Comparison of ENCODE assay signal across 8 cellular contexts in the genomic region with DNA sequence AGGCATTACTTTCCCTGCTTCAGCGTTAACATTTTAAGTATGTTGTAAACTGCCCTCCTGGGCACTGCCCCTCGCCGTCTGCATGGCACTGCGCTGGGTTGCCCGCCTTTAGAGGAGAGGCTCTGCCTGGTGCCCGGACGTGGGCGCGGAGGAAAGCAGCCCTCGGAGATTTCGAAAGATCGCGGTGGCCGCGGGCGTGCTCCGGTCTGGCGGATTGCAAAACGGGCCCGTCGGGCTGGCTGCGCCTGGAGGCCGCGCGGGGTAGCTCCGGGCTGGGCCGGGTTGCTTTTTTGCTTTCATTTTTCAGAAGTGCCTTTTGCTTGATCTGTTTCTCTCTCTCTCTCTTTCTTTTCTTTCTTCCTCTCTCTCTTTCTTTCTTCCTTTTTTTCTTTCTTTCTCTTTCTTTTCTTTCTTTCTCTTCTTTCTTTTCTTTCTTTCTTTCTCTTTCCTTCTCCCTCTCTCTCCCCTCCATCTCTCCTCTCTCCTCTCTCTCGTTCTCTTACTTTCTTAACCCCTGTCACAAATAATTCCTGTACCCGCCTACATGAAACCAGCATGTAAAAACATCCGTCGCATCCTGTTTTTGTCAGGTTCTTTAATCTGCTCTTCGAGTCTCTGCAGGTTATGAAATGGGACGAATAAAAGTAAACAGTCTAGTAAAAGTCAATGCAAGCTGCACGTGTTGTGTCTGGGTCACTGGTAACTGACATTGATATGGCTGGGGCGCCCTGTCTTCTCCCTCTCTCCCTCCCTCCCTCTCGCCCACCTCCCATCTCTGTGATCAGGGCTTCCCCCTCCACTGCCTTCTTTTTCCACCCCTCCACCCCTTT. TPM values are rescaled to one million over a fixed set of nuclear protein-coding genes. Genes with fewer than 3 reads are reported as not detected.
DNase-seq lines count a peak whose midpoint lies in the region; ATAC-seq and TF ChIP-seq lines count a peak whose summit lies in the region.

No MANE protein-coding gene starts in this region.

- under 1% methylated on average over 36 of the region's 36 CpGs for WGBS in thymus

- H3K9ac ChIP-seq in neural cell (ENCODE audit: low read length): no peak overlapping the region

- H4K20me1 ChIP-seq in neural cell (ENCODE audit: insufficient read depth): no peaks in the 10 kb centered on the region

- H2AFZ ChIP-seq in neural cell (ENCODE audit: low read depth, low read length): no peak overlapping the region

- CTCF ChIA-PET in AG04449 (lab: Yijun Ruan, JAX): interaction anchor here (1.0 to 1.9 kb wide), 3 partner anchors 11 to 747 kb away, joined by 3 to 11 read pairs (median 3); no protein-coding TSS in a partner anchor

- H3K9me3 ChIP-seq in neural cell (ENCODE audit: low read length) (no peaks in the 10 kb centered on the region), thymus (ENCODE audit: control insufficient read depth) (no peaks in the 10 kb centered on the region)

- H3K36me3 ChIP-seq in neural cell (ENCODE audit: insufficient read depth, low read length) (no peaks in the 10 kb centered on the region), thymus (ENCODE audit: control insufficient read depth, insufficient read depth) (no peaks in the 10 kb centered on the region)

- no peak for TF ChIP-seq EP300 in neural cell (conservative IDR thresholded peaks at IDR 0.05; ENCODE audit: poor library complexity, severe bottlenecking)

- H3F3A ChIP-seq in neural cell (ENCODE audit: insufficient read depth, low read length, poor library complexity, severe bottlenecking): no peaks in the 10 kb centered on the region

- no peaks in the 10 kb centered on the region for H3K9me2 ChIP-seq in neural cell (ENCODE audit: insufficient read depth, low read length)

- POLR2A ChIA-PET in AG04449 (lab: Yijun Ruan, JAX): interaction anchor here (0.7 to 1.4 kb wide), 3 partner anchors 142 to 828 kb away, joined by 3 to 5 read pairs (median 3); a partner anchor contains a TSS

- TF ChIP-seq RAD21 in neural cell (conservative IDR thresholded peaks at IDR 0.05): no peak

- H3K4me1 ChIP-seq in thymus (ENCODE audit: control insufficient read depth, insufficient read depth, low read length): peaks cover 3% of the 10 kb centered on the region

- H3K27ac ChIP-seq in neural cell (ENCODE audit: low read length) (no peak overlapping the region), thymus (ENCODE audit: low read depth) (no peak overlapping the region)

- H3K4me2 ChIP-seq in neural cell (ENCODE audit: low read length): no peak overlapping the region

- H3K27me3 ChIP-seq in neural cell (ENCODE audit: insufficient read depth, low read depth, low read length) (peaks cover 60% of the 10 kb centered on the region), thymus (ENCODE audit: control insufficient read depth, insufficient read depth) (peaks cover 36% of the 10 kb centered on the region)

- DNase-seq in AG04449 (ENCODE audit: low read depth, low spot score) (no peak), NOMO-1 (lab: John Stamatoyannopoulos, UW; ENCODE audit: unreplicated experiment in 2 of 2) (peak; percentile 89 to 90), activated T-helper 1 cell treated with Interleukin-2 at 50 U/mL for 16 hours (ENCODE audit: low read depth) (peak; percentile 31), fibroblast of pulmonary artery (ENCODE audit: low read depth) (peak; percentile 85)

- no peaks in the 10 kb centered on the region for H3K79me2 ChIP-seq in neural cell (replicated peaks; ENCODE audit: insufficient read depth, low read length)

- TF ChIP-seq CTCF in AG04449 (IDR thresholded peaks at IDR 0.05; ENCODE audit: insufficient read depth, low read length, missing control alignments): peak; percentile 21
- TF ChIP-seq CTCF in fibroblast of pulmonary artery (IDR thresholded peaks at IDR 0.05; ENCODE audit: low read length, missing control alignments): peak; percentile 23
- no peak for TF ChIP-seq CTCF in neural cell (IDR thresholded peaks at IDR 0.05; ENCODE audit: poor library complexity, severe bottlenecking)

- peak overlapping the region; percentile 97 for H3K4me3 ChIP-seq in AG04449 (ENCODE audit: low read depth, low read length)
- peak overlapping the region; percentile 80 for H3K4me3 ChIP-seq in fibroblast of pulmonary artery (replicated peaks; ENCODE audit: low read depth, low read length)
- H3K4me3 ChIP-seq in neural cell (ENCODE audit: low read length): peak overlapping the region; percentile 50
- peak overlapping the region; percentile 51 for H3K4me3 ChIP-seq in thymus (ENCODE audit: low read length)

- peak; percentile 56 for ATAC-seq in GM18517 (IDR thresholded peaks at IDR 0.05; ENCODE audit: unreplicated experiment)
- peak; percentile 61 for ATAC-seq in HG02970 (IDR thresholded peaks at IDR 0.05; ENCODE audit: low FRiP score, unreplicated experiment)

TF ChIP-seq in neural cell, 6 proteins besides CTCF, POLR2A, EP300 and RAD21:
- no peak for TF ChIP-seq POLR2AphosphoS5 (IDR thresholded peaks at IDR 0.05)
- TF ChIP-seq SMC3 (conservative IDR thresholded peaks at IDR 0.05; ENCODE audit: poor library complexity): no peak
- TF ChIP-seq, protein P1, sequence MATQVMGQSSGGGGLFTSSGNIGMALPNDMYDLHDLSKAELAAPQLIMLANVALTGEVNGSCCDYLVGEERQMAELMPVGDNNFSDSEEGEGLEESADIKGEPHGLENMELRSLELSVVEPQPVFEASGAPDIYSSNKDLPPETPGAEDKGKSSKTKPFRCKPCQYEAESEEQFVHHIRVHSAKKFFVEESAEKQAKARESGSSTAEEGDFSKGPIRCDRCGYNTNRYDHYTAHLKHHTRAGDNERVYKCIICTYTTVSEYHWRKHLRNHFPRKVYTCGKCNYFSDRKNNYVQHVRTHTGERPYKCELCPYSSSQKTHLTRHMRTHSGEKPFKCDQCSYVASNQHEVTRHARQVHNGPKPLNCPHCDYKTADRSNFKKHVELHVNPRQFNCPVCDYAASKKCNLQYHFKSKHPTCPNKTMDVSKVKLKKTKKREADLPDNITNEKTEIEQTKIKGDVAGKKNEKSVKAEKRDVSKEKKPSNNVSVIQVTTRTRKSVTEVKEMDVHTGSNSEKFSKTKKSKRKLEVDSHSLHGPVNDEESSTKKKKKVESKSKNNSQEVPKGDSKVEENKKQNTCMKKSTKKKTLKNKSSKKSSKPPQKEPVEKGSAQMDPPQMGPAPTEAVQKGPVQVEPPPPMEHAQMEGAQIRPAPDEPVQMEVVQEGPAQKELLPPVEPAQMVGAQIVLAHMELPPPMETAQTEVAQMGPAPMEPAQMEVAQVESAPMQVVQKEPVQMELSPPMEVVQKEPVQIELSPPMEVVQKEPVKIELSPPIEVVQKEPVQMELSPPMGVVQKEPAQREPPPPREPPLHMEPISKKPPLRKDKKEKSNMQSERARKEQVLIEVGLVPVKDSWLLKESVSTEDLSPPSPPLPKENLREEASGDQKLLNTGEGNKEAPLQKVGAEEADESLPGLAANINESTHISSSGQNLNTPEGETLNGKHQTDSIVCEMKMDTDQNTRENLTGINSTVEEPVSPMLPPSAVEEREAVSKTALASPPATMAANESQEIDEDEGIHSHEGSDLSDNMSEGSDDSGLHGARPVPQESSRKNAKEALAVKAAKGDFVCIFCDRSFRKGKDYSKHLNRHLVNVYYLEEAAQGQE (IDR thresholded peaks at IDR 0.05; ENCODE audit: borderline replicate concordance): no peak
- no peak for TF ChIP-seq TAF1 (IDR thresholded peaks at IDR 0.05; ENCODE audit: low read depth)
- no peak for TF ChIP-seq EZH2 (IDR thresholded peaks at IDR 0.05; ENCODE audit: borderline replicate concordance, insufficient read depth, low read length, poor library complexity, severe bottlenecking)
- no peak for TF ChIP-seq MXI1 (conservative IDR thresholded peaks at IDR 0.05; ENCODE audit: poor library complexity, severe bottlenecking)
TF ChIP-seq in neural cell: peak in this region for 0.

RNA-seq across cellular contexts. Expression of a gene that starts 1.7 kb away (rescaled TPM):
- polyA plus RNA-seq in neural cell (1.1 and 1.3 TPM in 2 replicates), thymus (7.2 TPM)
- polyA minus RNA-seq in neural cell: 0.46 and 0.49 TPM in 2 replicates
